1 cellular context compared by ENCODE assay signal in the genomic region with DNA sequence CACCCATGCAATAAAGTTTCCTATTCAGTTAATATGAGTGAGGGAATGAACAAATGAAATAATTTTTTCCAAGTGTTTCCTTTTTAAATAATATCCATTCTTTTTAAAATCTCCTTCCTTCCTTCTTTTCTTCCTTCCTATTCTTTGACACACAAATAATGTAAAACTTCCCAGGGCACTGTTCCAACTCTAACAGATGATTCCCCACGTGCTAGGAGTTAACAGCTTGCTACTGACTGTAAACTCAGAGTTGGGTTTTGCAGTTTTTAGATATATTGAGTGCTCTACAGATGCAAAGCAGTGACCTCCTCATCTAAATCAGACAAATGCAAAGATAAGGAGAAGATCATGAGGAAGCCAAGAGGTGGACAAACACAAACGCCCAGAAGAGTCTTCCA.
TF ChIP-seq lines count a peak whose summit lies in the region.

No MANE protein-coding gene starts in this region.

TF ChIP-seq in HEK293, 187 proteins besides CTCF, POLR2A, EP300 and RAD21:
- TF ChIP-seq, protein P1, sequence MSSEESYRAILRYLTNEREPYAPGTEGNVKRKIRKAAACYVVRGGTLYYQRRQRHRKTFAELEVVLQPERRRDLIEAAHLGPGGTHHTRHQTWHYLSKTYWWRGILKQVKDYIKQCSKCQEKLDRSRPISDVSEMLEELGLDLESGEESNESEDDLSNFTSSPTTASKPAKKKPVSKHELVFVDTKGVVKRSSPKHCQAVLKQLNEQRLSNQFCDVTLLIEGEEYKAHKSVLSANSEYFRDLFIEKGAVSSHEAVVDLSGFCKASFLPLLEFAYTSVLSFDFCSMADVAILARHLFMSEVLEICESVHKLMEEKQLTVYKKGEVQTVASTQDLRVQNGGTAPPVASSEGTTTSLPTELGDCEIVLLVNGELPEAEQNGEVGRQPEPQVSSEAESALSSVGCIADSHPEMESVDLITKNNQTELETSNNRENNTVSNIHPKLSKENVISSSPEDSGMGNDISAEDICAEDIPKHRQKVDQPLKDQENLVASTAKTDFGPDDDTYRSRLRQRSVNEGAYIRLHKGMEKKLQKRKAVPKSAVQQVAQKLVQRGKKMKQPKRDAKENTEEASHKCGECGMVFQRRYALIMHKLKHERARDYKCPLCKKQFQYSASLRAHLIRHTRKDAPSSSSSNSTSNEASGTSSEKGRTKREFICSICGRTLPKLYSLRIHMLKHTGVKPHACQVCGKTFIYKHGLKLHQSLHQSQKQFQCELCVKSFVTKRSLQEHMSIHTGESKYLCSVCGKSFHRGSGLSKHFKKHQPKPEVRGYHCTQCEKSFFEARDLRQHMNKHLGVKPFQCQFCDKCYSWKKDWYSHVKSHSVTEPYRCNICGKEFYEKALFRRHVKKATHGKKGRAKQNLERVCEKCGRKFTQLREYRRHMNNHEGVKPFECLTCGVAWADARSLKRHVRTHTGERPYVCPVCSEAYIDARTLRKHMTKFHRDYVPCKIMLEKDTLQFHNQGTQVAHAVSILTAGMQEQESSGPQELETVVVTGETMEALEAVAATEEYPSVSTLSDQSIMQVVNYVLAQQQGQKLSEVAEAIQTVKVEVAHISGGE (tag by site-specific recombination; conservative IDR thresholded peaks at IDR 0.05; ENCODE audit: low read depth): peak; percentile 51; the same call in 1 of the 2 replicates
- no peak for TF ChIP-seq BCL11B (tag by site-specific recombination; IDR thresholded peaks at IDR 0.05; ENCODE audit: low read depth)
